14 cellular contexts compared by ENCODE assay signal in the genomic region with DNA sequence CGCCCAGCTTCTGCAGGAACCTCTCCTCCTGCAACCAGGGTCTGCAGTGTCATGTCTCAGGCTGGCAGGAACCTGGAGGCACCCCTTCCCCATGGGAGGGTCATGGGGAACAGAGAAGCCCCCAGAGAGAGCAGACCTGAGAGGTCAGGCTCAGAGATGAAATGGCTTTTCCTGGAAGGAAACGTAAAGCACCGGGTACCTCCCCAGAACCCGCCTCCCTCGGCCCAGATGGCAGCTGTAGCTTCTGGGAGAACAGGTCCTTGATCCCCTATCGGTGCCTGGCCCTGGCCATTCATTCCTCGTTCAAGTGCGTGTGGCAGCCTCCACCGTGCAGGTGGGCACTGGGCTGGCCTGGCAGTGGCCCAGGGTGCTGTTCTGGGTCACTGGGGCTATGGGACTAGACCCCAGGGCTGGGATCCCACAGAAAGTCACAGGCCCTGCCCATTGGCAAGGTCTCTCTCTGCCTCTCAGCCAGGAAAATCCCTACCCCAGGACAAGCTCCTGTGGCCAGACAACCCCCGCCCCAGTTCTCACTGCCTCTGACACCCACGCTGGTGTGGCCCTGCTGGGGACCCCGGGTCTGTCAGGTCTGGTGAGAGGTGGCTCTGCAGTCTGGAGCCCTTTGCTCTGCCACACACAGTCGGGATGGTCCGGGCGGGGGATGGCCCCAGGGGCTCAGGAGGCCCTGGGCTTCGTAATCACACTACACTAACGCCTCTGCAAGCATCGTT.
DNase-seq lines count a peak whose midpoint lies in the region; ATAC-seq and TF ChIP-seq lines count a peak whose summit lies in the region.
"Had no signal": no experiment of that assay in that cellular context is flagged by ENCODE, and none has a peak within 500 bp of the region (broad histone marks: within the 10 kb centered on the region; RNA-seq: fewer than 3 reads in every experiment).

No MANE protein-coding gene starts in this region.

- H3K4me1 ChIP-seq in heart left ventricle (peaks cover 0 to 12% (median 4%) of the 10 kb centered on the region in 12 donors), lower lobe of right lung (no peaks in the 10 kb centered on the region), suprapubic skin (no peaks in the 10 kb centered on the region)

- intact Hi-C loops in left cardiac atrium (cut with DNase I) (no loop called here), heart left ventricle (cut with DNase I) (loop anchor here in 1 of 10 donors (10.0 kb wide), 1 partner anchor 57 kb away; no protein-coding TSS in a partner anchor), lower lobe of right lung (cut with DNase I) (no loop called here)

- H3K36me3 ChIP-seq in heart left ventricle (no peaks in the 10 kb centered on the region), lower lobe of right lung (no peaks in the 10 kb centered on the region), suprapubic skin (no peaks in the 10 kb centered on the region)

- H3K4me3 ChIP-seq in heart left ventricle (no peak overlapping the region), lower lobe of right lung (no peak overlapping the region), suprapubic skin (no peak overlapping the region)

- DNase-seq in NCI-H1092 treated with DMSO at 0.1 percent for 48 hours (lab: John Stamatoyannopoulos, UW) (peak; percentile 54), NCI-H1092 (lab: John Stamatoyannopoulos, UW) (no peak), left cardiac atrium (no peak), heart left ventricle (no peak), lower lobe of right lung (peak; percentile 26), suprapubic skin (ENCODE audit: low spot score in 2 of 2) (peak; percentile 44 to 67), NCI-H2171 treated with DMSO at 0.1 percent for 48 hours (lab: John Stamatoyannopoulos, UW) (no peak)
- DNase-seq: C1 segment of cervical spinal cord; DMS 273 treated with DMSO at 0.1 percent for 48 hours; NCI-H1105; NK-92 treated with Interleukin-12 subunit alpha and Interleukin-12 subunit beta, amount 100 ng/mL, for 24 hours had no signal

- peak; percentile 12 to 27 for ATAC-seq in left cardiac atrium
- no peak for ATAC-seq in heart left ventricle
- ATAC-seq in lower lobe of right lung, result no peak
- ATAC-seq in HG02938 (IDR thresholded peaks at IDR 0.05; ENCODE audit: unreplicated experiment), result no peak

- H3K9me3 ChIP-seq in heart left ventricle (no peaks in the 10 kb centered on the region), lower lobe of right lung (no peaks in the 10 kb centered on the region), suprapubic skin (no peaks in the 10 kb centered on the region)

- TF ChIP-seq EP300 in suprapubic skin (IDR thresholded peaks at IDR 0.05), result no peak

- WGBS in heart left ventricle, 4 donors, result 65 to 76% (median 72%) methylated on average over 14 to 18 of the region's 18 CpGs
- WGBS in suprapubic skin, result 76% methylated on average over 5 of the region's 18 CpGs

- TF ChIP-seq POLR2A in heart left ventricle (IDR thresholded peaks at IDR 0.05), result no peak
- TF ChIP-seq POLR2A in suprapubic skin (IDR thresholded peaks at IDR 0.05), result no peak

- H3K27ac ChIP-seq in heart left ventricle (no peak overlapping the region), lower lobe of right lung (no peak overlapping the region), suprapubic skin (no peak overlapping the region)
- H3K27ac ChIP-seq: 22Rv1, KMS-11 had no signal

- TF ChIP-seq CTCF in heart left ventricle (IDR thresholded peaks at IDR 0.05) (no peak), lower lobe of right lung (IDR thresholded peaks at IDR 0.05) (no peak), suprapubic skin (IDR thresholded peaks at IDR 0.05) (no peak)

- H3K27me3 ChIP-seq in heart left ventricle (peaks cover 0 to 9% (median 0%) of the 10 kb centered on the region in 9 donors), lower lobe of right lung (ENCODE audit: low read depth) (no peaks in the 10 kb centered on the region), suprapubic skin (no peaks in the 10 kb centered on the region)

Comparison
In these comparisons a context has a peak if more than half of its experiments do, and no peak if none do; other contexts are left out.
1. DNase-seq: peak in NCI-H1092 treated with DMSO at 0.1 percent for 48 hours (single experiment), lower lobe of right lung (single experiment) and suprapubic skin (2 of 2); none in NCI-H1092 (single experiment), left cardiac atrium (single experiment), heart left ventricle (0 of 5) and NCI-H2171 treated with DMSO at 0.1 percent for 48 hours (single experiment).
2. ATAC-seq: peak in left cardiac atrium (2 of 2); none in heart left ventricle (0 of 4), lower lobe of right lung (0 of 2) and HG02938 (single experiment).